In the genomic region with DNA sequence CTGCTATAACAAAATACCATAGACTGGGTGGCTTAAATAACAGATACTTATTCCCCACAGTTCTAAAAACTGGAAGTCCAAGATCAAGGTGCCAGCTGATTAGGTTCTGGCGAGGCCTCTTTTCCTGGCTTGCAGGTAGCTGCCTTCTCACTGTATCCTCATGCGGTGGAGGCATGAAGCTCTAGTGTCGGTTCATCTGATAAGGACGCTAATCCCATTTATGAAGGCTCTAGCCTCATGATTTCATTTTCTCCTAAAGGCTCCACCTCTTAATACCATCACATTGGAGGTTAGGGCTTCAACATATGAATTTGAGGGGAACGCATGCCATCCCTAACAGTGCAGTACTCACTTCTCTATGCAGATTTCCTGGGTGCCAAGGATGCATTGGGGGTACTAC, we compare ENCODE assay signal across 16 cellular contexts.
"Had no signal": no experiment of that assay in that cellular context is flagged by ENCODE, and none has a peak within 500 bp of the region (broad histone marks: within the 10 kb centered on the region; RNA-seq: fewer than 3 reads in every experiment).

No MANE protein-coding gene starts in this region.

- H3K27ac Mint-ChIP-seq: activated B cell treated with CpG ODN at 0.5 μM for 24 hours; activated CD4-positive, alpha-beta T cell treated with anti-CD3 and anti-CD28 coated beads, Interleukin-2, amount 10 ng/mL, durations not matched to agents 24 days and 14 days; activated naive CD4-positive, alpha-beta T cell treated with anti-CD3 and anti-CD28 coated beads, Interleukin-2, amount 50 U/mL, for 72 hours; stimulated activated effector memory CD8-positive, alpha-beta T cell treated with anti-CD3 and anti-CD28 coated beads, Interleukin-12 subunit alpha, Interleukin-12 subunit beta, amount 100 ng/mL, for 72 hours; T-helper 1 cell treated with Interleukin-12 subunit alpha and Interleukin-12 subunit beta and Interleukin-4 antibody, amounts not matched to agents 30 μg/mL and 1 μg/mL, for 36 hours had no signal

- H3K27me3 ChIP-seq: adrenal gland, ovary, upper lobe of right lung had no signal

- H3K4me3 Mint-ChIP-seq: activated B cell treated with CpG ODN at 0.5 μM for 24 hours; activated CD4-positive, alpha-beta T cell treated with anti-CD3 and anti-CD28 coated beads, Interleukin-2, amount 10 ng/mL, durations not matched to agents 24 days and 14 days; stimulated activated effector memory CD8-positive, alpha-beta T cell treated with anti-CD3 and anti-CD28 coated beads, Interleukin-12 subunit alpha, Interleukin-12 subunit beta, amount 100 ng/mL, for 72 hours; T-helper 1 cell treated with Interleukin-12 subunit alpha and Interleukin-12 subunit beta and Interleukin-4 antibody, amounts not matched to agents 30 μg/mL and 1 μg/mL, for 36 hours had no signal

- H3K9me3 Mint-ChIP-seq: activated naive CD4-positive, alpha-beta T cell treated with anti-CD3 and anti-CD28 coated beads, Interleukin-2, amount 50 U/mL, for 72 hours; stimulated activated effector memory CD8-positive, alpha-beta T cell treated with anti-CD3 and anti-CD28 coated beads, Interleukin-12 subunit alpha, Interleukin-12 subunit beta, amount 100 ng/mL, for 72 hours; T-helper 1 cell treated with Interleukin-12 subunit alpha and Interleukin-12 subunit beta and Interleukin-4 antibody, amounts not matched to agents 30 μg/mL and 1 μg/mL, for 36 hours had no signal

- H3K27me3 Mint-ChIP-seq: activated CD4-positive, alpha-beta T cell treated with anti-CD3 and anti-CD28 coated beads, Interleukin-2, amount 10 ng/mL, durations not matched to agents 24 days and 14 days had no signal

- H3K27ac ChIP-seq: adrenal gland, lower lobe of right lung, ovary, thoracic aorta, upper lobe of right lung had no signal

- H3K4me1 ChIP-seq: adrenal gland, lower lobe of right lung, upper lobe of right lung had no signal

- H3K36me3 ChIP-seq: adrenal gland, lower lobe of right lung, ovary, thoracic aorta, upper lobe of right lung had no signal

- H3K9me3 ChIP-seq: adrenal gland, lower lobe of right lung, ovary, thoracic aorta, upper lobe of right lung had no signal

- H3K36me3 Mint-ChIP-seq: activated naive CD4-positive, alpha-beta T cell treated with anti-CD3 and anti-CD28 coated beads, Interleukin-2, amount 50 U/mL, for 72 hours; stimulated activated effector memory CD8-positive, alpha-beta T cell treated with anti-CD3 and anti-CD28 coated beads, Interleukin-12 subunit alpha, Interleukin-12 subunit beta, amount 100 ng/mL, for 72 hours had no signal

- H3K4me3 ChIP-seq: adrenal gland, lower lobe of right lung, ovary, thoracic aorta, upper lobe of right lung had no signal

- DNase-seq: activated B cell treated with CpG ODN at 0.5 μM for 24 hours; activated CD4-positive, alpha-beta T cell treated with anti-CD3 and anti-CD28 coated beads, Interleukin-2, amount 10 ng/mL, durations not matched to agents 24 days and 14 days; activated CD8-positive, alpha-beta memory T cell treated with anti-CD3 and anti-CD28 coated beads, Interleukin-2, amount 50 U/mL, for 48 hours; activated effector memory CD4-positive, alpha-beta T cell treated with anti-CD3 and anti-CD28 coated beads, Interleukin-2, amount 50 U/mL, for 16 hours; activated T-cell treated with anti-CD3 and anti-CD28 coated beads, Interleukin-2, amount 50 U/mL, for 48 hours; adrenal gland; cortex of kidney; erythroblast; lower lobe of right lung; ovary; stimulated activated CD4-positive, alpha-beta T cell treated with anti-CD3 and anti-CD28 coated beads, Interleukin-4, amount 100 ng/mL, for 24 hours; upper lobe of right lung had no signal
